In genomic region chr3:47406762-47407149, GRCh38 we compare ENCODE assay signal across 1 cellular context.
TF ChIP-seq lines count a peak whose summit lies in the region.

No MANE protein-coding gene starts in this region.

TF ChIP-seq in H1, 55 proteins besides CTCF, POLR2A, EP300 and RAD21:
- TF ChIP-seq POLR2AphosphoS5 (IDR thresholded peaks at IDR 0.05; ENCODE audit: low read depth, low read length) (no peak), CREB1 (IDR thresholded peaks at IDR 0.05) (peak; percentile 15; the same call in 1 of the 2 replicates), KDM1A (IDR thresholded peaks at IDR 0.05; ENCODE audit: borderline replicate concordance, low read length) (no peak), ZNF274 (IDR thresholded peaks at IDR 0.05; ENCODE audit: borderline replicate concordance, extremely low read depth, low read length) (no peak), BCL11A (IDR thresholded peaks at IDR 0.05; ENCODE audit: low read depth in 2 of 2, low read length in 2 of 2) (no peak), GABPA (IDR thresholded peaks at IDR 0.05; ENCODE audit: borderline replicate concordance, insufficient read depth, low read length) (no peak)
